Comparison of ENCODE assay signal across 8 cellular contexts in the genomic region with DNA sequence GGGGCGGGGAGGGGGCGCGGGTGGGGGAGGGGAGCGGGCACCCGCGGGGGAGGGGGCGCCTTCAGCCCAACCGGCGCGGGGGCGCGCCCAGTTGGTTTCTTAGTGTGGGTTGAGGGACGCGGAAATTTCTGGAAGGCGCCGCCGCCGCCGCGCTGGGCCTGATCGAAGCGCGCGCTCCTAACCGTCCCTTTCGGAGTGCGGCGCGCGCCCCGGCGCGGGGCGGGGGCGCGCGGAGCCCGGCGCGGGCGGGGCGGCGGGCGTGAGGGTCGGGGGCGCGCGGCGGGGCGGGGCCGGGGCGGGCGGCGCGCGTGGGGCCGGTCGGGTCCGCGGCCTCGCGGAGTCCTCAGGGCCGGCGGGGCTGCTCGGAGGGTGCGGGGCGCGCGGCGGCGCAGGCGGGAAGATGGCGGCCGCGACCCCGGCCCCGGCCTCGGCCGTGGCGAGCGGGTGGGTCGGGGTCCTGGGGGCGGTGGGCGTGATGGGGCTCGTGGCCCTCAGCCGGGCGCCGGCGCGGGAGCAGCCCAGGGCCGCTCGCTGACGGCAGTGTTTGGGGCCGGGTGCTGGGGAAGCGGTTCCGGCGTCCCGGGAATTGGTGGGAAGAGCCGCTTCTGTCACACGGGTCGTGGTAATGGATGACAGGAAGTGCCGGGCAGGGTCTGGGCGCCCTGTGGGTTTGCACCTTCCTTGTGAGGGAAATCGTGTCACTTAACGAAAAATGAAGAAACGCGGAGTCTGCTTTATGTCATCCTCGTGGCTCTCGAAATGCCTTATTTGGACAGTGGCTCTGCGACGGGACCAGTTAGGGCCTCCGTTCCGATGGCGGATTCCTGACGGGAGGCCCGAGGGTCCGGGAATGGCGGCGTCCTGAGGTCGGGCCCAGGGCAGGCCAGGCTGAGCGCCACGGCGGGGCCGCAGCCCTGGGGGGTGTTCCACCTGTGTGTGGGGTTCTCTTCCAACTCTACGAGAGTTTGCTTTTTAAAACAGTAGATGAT. TPM values are rescaled to one million over a fixed set of nuclear protein-coding genes. Genes with fewer than 3 reads are reported as not detected.
A peak's percentile ranks its signal among the peaks of the same experiment; 100 is the strongest.
DNase-seq lines count a peak whose midpoint lies in the region; ATAC-seq and TF ChIP-seq lines count a peak whose summit lies in the region.

No MANE protein-coding gene starts in this region.

- peak overlapping the region; percentile 94 for H3K27ac Mint-ChIP-seq in activated CD4-positive, alpha-beta T cell treated with anti-CD3 and anti-CD28 coated beads, Interleukin-2, amount 10 ng/mL, durations not matched to agents 24 days and 14 days
- peak overlapping the region; percentile 93 for H3K27ac Mint-ChIP-seq in dendritic cell treated with granulocyte-macrophage colony-stimulating factor and Interleukin-4, amounts not matched to agents 40 ng/mL and 50 ng/mL, for 4 days

- no peaks in the 10 kb centered on the region for H3K9me3 ChIP-seq in right lobe of liver

- 0% methylated on average over 5 of the region's 125 CpGs for WGBS in right lobe of liver (ENCODE audit: insufficient coverage, low coverage, low lambda C conversion rate, missing lambda C conversion rate)

- TF ChIP-seq CTCF in right lobe of liver (IDR thresholded peaks at IDR 0.05), result no peak

- H3K36me3 ChIP-seq in right lobe of liver, result no peaks in the 10 kb centered on the region

- peak; percentile 42 for TF ChIP-seq POLR2A in right lobe of liver (IDR thresholded peaks at IDR 0.05)

- intact Hi-C loops in activated CD4-positive, alpha-beta T cell treated with anti-CD3 and anti-CD28 coated beads, Interleukin-2, amount 10 ng/mL, durations not matched to agents 24 days and 14 days (cut with micrococcal nuclease), result loop anchor here (1.0 to 10.0 kb wide), 4 partner anchors 82 to 1840 kb away; a partner anchor contains a TSS
- intact Hi-C loops in dendritic cell treated with granulocyte-macrophage colony-stimulating factor and Interleukin-4, amounts not matched to agents 40 ng/mL and 50 ng/mL, for 4 days (cut with micrococcal nuclease), result loop anchor here (5.0 kb wide), 2 partner anchors 53 to 83 kb away; a partner anchor contains a TSS
- intact Hi-C loops in right lobe of liver (cut with DNase I), result no loop called here

- H3K27me3 Mint-ChIP-seq in activated CD4-positive, alpha-beta T cell treated with anti-CD3 and anti-CD28 coated beads, Interleukin-2, amount 10 ng/mL, durations not matched to agents 24 days and 14 days, result no peaks in the 10 kb centered on the region
- no peaks in the 10 kb centered on the region for H3K27me3 Mint-ChIP-seq in dendritic cell treated with granulocyte-macrophage colony-stimulating factor and Interleukin-4, amounts not matched to agents 40 ng/mL and 50 ng/mL, for 4 days

- H3K4me1 ChIP-seq in right lobe of liver, result peaks cover 0 to 19% (median 5%) of the 10 kb centered on the region in 4 donors

- peak overlapping the region; percentile 69 to 84 (median 70) for H3K4me3 ChIP-seq in right lobe of liver

- H3K4me3 Mint-ChIP-seq in activated CD4-positive, alpha-beta T cell treated with anti-CD3 and anti-CD28 coated beads, Interleukin-2, amount 10 ng/mL, durations not matched to agents 24 days and 14 days, result peak overlapping the region; percentile 90
- H3K4me3 Mint-ChIP-seq in dendritic cell treated with granulocyte-macrophage colony-stimulating factor and Interleukin-4, amounts not matched to agents 40 ng/mL and 50 ng/mL, for 4 days, result peak overlapping the region; percentile 86

- DNase-seq in AG08395 (ENCODE audit: low spot score) (peak; percentile 75), NCI-H226 (peak; percentile 78), right lobe of liver (peak; percentile 79 to 86 (median 82))
- peak; percentile 86 for DNase-seq in activated CD4-positive, alpha-beta T cell treated with anti-CD3 and anti-CD28 coated beads, Interleukin-2, amount 10 ng/mL, durations not matched to agents 24 days and 14 days
- peak; percentile 43 to 59 for DNase-seq in stimulated activated CD4-positive, alpha-beta T cell treated with anti-CD3 and anti-CD28 coated beads, Interleukin-4, amount 100 ng/mL, for 48 hours (ENCODE audit: low read depth in 2 of 2)

- peaks cover 23% of the 10 kb centered on the region for H3K36me3 Mint-ChIP-seq in activated CD4-positive, alpha-beta T cell treated with anti-CD3 and anti-CD28 coated beads, Interleukin-2, amount 10 ng/mL, durations not matched to agents 24 days and 14 days (ENCODE audit: low read depth)
- peaks cover 25% of the 10 kb centered on the region for H3K36me3 Mint-ChIP-seq in dendritic cell treated with granulocyte-macrophage colony-stimulating factor and Interleukin-4, amounts not matched to agents 40 ng/mL and 50 ng/mL, for 4 days (ENCODE audit: low read depth)

- H3K27me3 ChIP-seq in right lobe of liver, result no peaks in the 10 kb centered on the region

- ATAC-seq in GM18867 (IDR thresholded peaks at IDR 0.05; ENCODE audit: unreplicated experiment), result peak; percentile 27
- ATAC-seq in HG03095 (IDR thresholded peaks at IDR 0.05; ENCODE audit: unreplicated experiment), result peak; percentile 12
- peak; percentile 6 to 24 (median 8) for ATAC-seq in right lobe of liver

- H3K4me1 Mint-ChIP-seq in activated CD4-positive, alpha-beta T cell treated with anti-CD3 and anti-CD28 coated beads, Interleukin-2, amount 10 ng/mL, durations not matched to agents 24 days and 14 days, result peaks cover 26% of the 10 kb centered on the region
- H3K4me1 Mint-ChIP-seq in dendritic cell treated with granulocyte-macrophage colony-stimulating factor and Interleukin-4, amounts not matched to agents 40 ng/mL and 50 ng/mL, for 4 days (ENCODE audit: low read depth), result peaks cover 38% of the 10 kb centered on the region

- no peaks in the 10 kb centered on the region for H3K9me3 Mint-ChIP-seq in activated CD4-positive, alpha-beta T cell treated with anti-CD3 and anti-CD28 coated beads, Interleukin-2, amount 10 ng/mL, durations not matched to agents 24 days and 14 days
- no peaks in the 10 kb centered on the region for H3K9me3 Mint-ChIP-seq in dendritic cell treated with granulocyte-macrophage colony-stimulating factor and Interleukin-4, amounts not matched to agents 40 ng/mL and 50 ng/mL, for 4 days

- peak overlapping the region; percentile 95 to 100 (median 95) for H3K27ac ChIP-seq in right lobe of liver

RNA-seq across cellular contexts. Expression of a gene that starts 0.8 kb away (rescaled TPM):
- total RNA-seq in activated CD4-positive, alpha-beta T cell treated with anti-CD3 and anti-CD28 coated beads, Interleukin-2, amount 10 ng/mL, durations not matched to agents 24 days and 14 days, result 23.1 and 26.2 TPM in 2 replicates
- 1 to 10 TPM; 6.2 to 9.5 (median 7.4) TPM for total RNA-seq in right lobe of liver

RNA-seq across cellular contexts. Expression of a gene that starts 49.7 kb away (rescaled TPM):
- 0.44 and 0.47 TPM in 2 replicates for total RNA-seq in activated CD4-positive, alpha-beta T cell treated with anti-CD3 and anti-CD28 coated beads, Interleukin-2, amount 10 ng/mL, durations not matched to agents 24 days and 14 days
- total RNA-seq in right lobe of liver, result under 1 TPM in 2 of 6 experiments, not detected in 4; 0.09 to 0.10 TPM

Comparison
In these comparisons a context has a peak if more than half of its experiments do, and no peak if none do; other contexts are left out.
1. Peak in every context shown above with its lines: DNase-seq, ATAC-seq, H3K4me3 ChIP-seq and H3K27ac ChIP-seq.
2. intact Hi-C loops: an anchor here in activated CD4-positive, alpha-beta T cell treated with anti-CD3 and anti-CD28 coated beads, Interleukin-2, amount 10 ng/mL, durations not matched to agents 24 days and 14 days (1.0 to 10.0 kb wide) and dendritic cell treated with granulocyte-macrophage colony-stimulating factor and Interleukin-4, amounts not matched to agents 40 ng/mL and 50 ng/mL, for 4 days (5.0 kb wide); none called in right lobe of liver.